7 cellular contexts compared by ENCODE assay signal in genomic region chr19:50461066-50461875, GRCh38. TPM values are rescaled to one million over a fixed set of nuclear protein-coding genes. Genes with fewer than 3 reads are reported as not detected.
DNase-seq lines count a peak whose midpoint lies in the region; ATAC-seq and TF ChIP-seq lines count a peak whose summit lies in the region.

No MANE protein-coding gene starts in this region.

- H3K4me1 Mint-ChIP-seq in activated T-helper 17 cell treated with anti-CD3 and anti-CD28 coated beads, Interleukin-2, amount 50 U/mL, for 72 hours = peaks cover 12% of the 10 kb centered on the region

- TF ChIP-seq CTCF in GM12865 (IDR thresholded peaks at IDR 0.05; ENCODE audit: insufficient read depth, low read depth, low read length, missing control alignments) (peak; percentile 89), IMR-90 (conservative IDR thresholded peaks at IDR 0.05; ENCODE audit: low read depth, low read length) (peak; percentile 84), foreskin fibroblast (IDR thresholded peaks at IDR 0.05; ENCODE audit: low read depth, low read length) (peak; percentile 91), parathyroid adenoma (IDR thresholded peaks at IDR 0.05) (peak; percentile 90)

- no peak overlapping the region for H3K56ac ChIP-seq in IMR-90 (ENCODE audit: extremely low read depth, insufficient read depth, low read length)

- H4K5ac ChIP-seq in IMR-90 (ENCODE audit: low read depth, low read length) = no peak overlapping the region

- no peak overlapping the region for H4K8ac ChIP-seq in IMR-90 (ENCODE audit: low read depth in 2 of 2, low read length in 2 of 2)

- peak overlapping the region; percentile 77 for H2AFZ ChIP-seq in IMR-90 (replicated peaks; ENCODE audit: low read length, poor library complexity)
- H2AFZ ChIP-seq in parathyroid adenoma = peak overlapping the region; percentile 59

- H3K4me3 Mint-ChIP-seq in activated T-helper 17 cell treated with anti-CD3 and anti-CD28 coated beads, Interleukin-2, amount 50 U/mL, for 72 hours = no peak overlapping the region

- DNase-seq in GM12865 (ENCODE audit: low read depth) (peak; percentile 89), IMR-90 (peak; percentile 64), foreskin fibroblast (peak; percentile 59 to 88), ureter (ENCODE audit: low spot score) (peak; percentile 68)

- dilution Hi-C loops in IMR-90 (cut with HindIII; ENCODE audit: low sequenced_read_pairs, unreplicated experiment) = no loop called here

- H3K36me3 Mint-ChIP-seq in activated T-helper 17 cell treated with anti-CD3 and anti-CD28 coated beads, Interleukin-2, amount 50 U/mL, for 72 hours (ENCODE audit: low read depth) = no peaks in the 10 kb centered on the region

- H4K20me1 ChIP-seq in IMR-90 (ENCODE audit: insufficient read depth, low read length) = no peaks in the 10 kb centered on the region

- intact Hi-C loops in IMR-90 (cut with micrococcal nuclease) = loop anchor here (1.0 kb wide), 2 partner anchors 93 to 104 kb away; no protein-coding TSS in a partner anchor

- no TSS peak for BruUV-seq in IMR-90 (replicated peaks; lab: Mats Ljungman, UMichigan)

- no peak overlapping the region for H3K23ac ChIP-seq in IMR-90 (ENCODE audit: low read depth, low read length)

- no peak overlapping the region for H3K4ac ChIP-seq in IMR-90 (ENCODE audit: low read depth, low read length)

- no peak overlapping the region for H2BK120ac ChIP-seq in IMR-90 (ENCODE audit: low read depth, low read length)

- H3K4me3 ChIP-seq in GM12865 (ENCODE audit: low read depth, low read length) (no peak overlapping the region), IMR-90 (ENCODE audit: insufficient read depth, low read depth, low read length) (no peak overlapping the region), foreskin fibroblast (ENCODE audit: low read depth in 1 of 2, low read length in 2 of 2) (no peak overlapping the region), parathyroid adenoma (ENCODE audit: low read depth, low read length) (no peak overlapping the region)

- H3K9me3 ChIP-seq in IMR-90 (ENCODE audit: control insufficient read depth, insufficient read depth, low read length) (no peaks in the 10 kb centered on the region), parathyroid adenoma (ENCODE audit: control insufficient read depth, low read length) (no peaks in the 10 kb centered on the region)

- CTCF ChIA-PET in IMR-90 (lab: Yijun Ruan, JAX) = interaction anchor here (0.6 to 2.3 kb wide), 6 partner anchors 12 to 314 kb away, joined by 3 to 8 read pairs (median 5); partner anchors contain the start of gene POLD1

- no peaks in the 10 kb centered on the region for H3K4me1 ChIP-seq in IMR-90 (ENCODE audit: control insufficient read depth, insufficient read depth, low read length)
- H3K4me1 ChIP-seq in parathyroid adenoma = no peaks in the 10 kb centered on the region

- peak overlapping the region; percentile 57 for H3K27ac Mint-ChIP-seq in activated T-helper 17 cell treated with anti-CD3 and anti-CD28 coated beads, Interleukin-2, amount 50 U/mL, for 72 hours

- no peak overlapping the region for H2AK9ac ChIP-seq in IMR-90 (replicated peaks; ENCODE audit: low read depth, low read length, poor library complexity)

- peaks cover 8% of the 10 kb centered on the region for H3K27me3 Mint-ChIP-seq in activated T-helper 17 cell treated with anti-CD3 and anti-CD28 coated beads, Interleukin-2, amount 50 U/mL, for 72 hours

- TF ChIP-seq RAD21 in IMR-90 (IDR thresholded peaks at IDR 0.05; ENCODE audit: low read length) = peak; percentile 80

- no peaks in the 10 kb centered on the region for H3K36me3 ChIP-seq in IMR-90 (ENCODE audit: control insufficient read depth, insufficient read depth, low read length)
- H3K36me3 ChIP-seq in parathyroid adenoma (ENCODE audit: control insufficient read depth, insufficient read depth, low read length) = no peaks in the 10 kb centered on the region

- H2BK20ac ChIP-seq in IMR-90 (ENCODE audit: low read depth, low read length) = no peak overlapping the region

- no peak overlapping the region for H3K4me2 ChIP-seq in IMR-90 (ENCODE audit: low read depth, low read length)
- H3K4me2 ChIP-seq in parathyroid adenoma (ENCODE audit: low read length) = no peak overlapping the region

- H3K14ac ChIP-seq in IMR-90 (replicated peaks; ENCODE audit: low read depth, low read length) = no peak overlapping the region

- H3K79me2 ChIP-seq in parathyroid adenoma = no peaks in the 10 kb centered on the region

- H3K27me3 ChIP-seq in IMR-90 (ENCODE audit: control insufficient read depth, insufficient read depth, low read length) (peaks cover 14% of the 10 kb centered on the region; the same call in 1 of the 2 replicates), parathyroid adenoma (ENCODE audit: control insufficient read depth, insufficient read depth, low read length) (no peaks in the 10 kb centered on the region)

- no peak overlapping the region for H2BK5ac ChIP-seq in IMR-90 (ENCODE audit: low read depth, low read length, poor library complexity, severe bottlenecking)

- WGBS in IMR-90 (ENCODE audit: extremely low coverage in 2 of 2, insufficient read length in 1 of 2), 2 experiments = 41% methylated on average over 6 of the region's 28 CpGs; no CpG with 5 or more reads in 1 of the 2 experiments

- in situ Hi-C loops in IMR-90 (cut with MboI; ENCODE audit: low sequenced_read_pairs) = loop anchor here (5.0 kb wide), 1 partner anchor 94 kb away; the partner anchor contains the start of gene NAPSA

- H3K9me1 ChIP-seq in IMR-90 (ENCODE audit: insufficient read depth, low read length) = no peaks in the 10 kb centered on the region

- H2BK15ac ChIP-seq in IMR-90 (ENCODE audit: low read depth, low read length) = no peak overlapping the region

- H3K27ac ChIP-seq in IMR-90 (ENCODE audit: insufficient read depth, low read length) = no peak overlapping the region
- H3K27ac ChIP-seq in parathyroid adenoma = no peak overlapping the region

- H4K91ac ChIP-seq in IMR-90 (ENCODE audit: insufficient read depth, low read depth, low read length) = no peak overlapping the region

- H3K18ac ChIP-seq in IMR-90 (ENCODE audit: low read depth, low read length) = no peak overlapping the region

- H3K79me1 ChIP-seq in IMR-90 (ENCODE audit: low read depth in 1 of 2, low read length in 2 of 2) = no peaks in the 10 kb centered on the region

- H3K9ac ChIP-seq in IMR-90 (ENCODE audit: low read depth, low read length) (no peak overlapping the region), parathyroid adenoma (no peak overlapping the region)

- POLR2A ChIA-PET in IMR-90 (lab: Charles Lee; ENCODE audit: unreplicated experiment) = no interaction called here

- no peak overlapping the region for H2AK5ac ChIP-seq in IMR-90 (ENCODE audit: low read depth, low read length)

- H3K9me3 Mint-ChIP-seq in activated T-helper 17 cell treated with anti-CD3 and anti-CD28 coated beads, Interleukin-2, amount 50 U/mL, for 72 hours = no peaks in the 10 kb centered on the region

- TF ChIP-seq POLR2A in IMR-90 (IDR thresholded peaks at IDR 0.05; ENCODE audit: low read depth, low read length) = no peak

- peak; percentile 91 for ATAC-seq in IMR-90 (ENCODE audit: low read depth)
- ATAC-seq in activated T-helper 17 cell treated with anti-CD3 and anti-CD28 coated beads, Interleukin-2, amount 50 U/mL, for 72 hours (replicated peaks) = peak; percentile 74

TF ChIP-seq in IMR-90, 13 proteins besides CTCF, POLR2A, EP300 and RAD21 (continues in another document):
- no peak for TF ChIP-seq MAFK (IDR thresholded peaks at IDR 0.05; ENCODE audit: low read depth, low read length)
- TF ChIP-seq SMC3 (IDR thresholded peaks at IDR 0.05; ENCODE audit: low read depth, low read length) = peak; percentile 75

TF ChIP-seq in PFSK-1, 5 proteins besides CTCF, POLR2A, EP300 and RAD21 (continues in another document):
- peak; percentile 39 for TF ChIP-seq FOXP2 (optimal IDR thresholded peaks at IDR 0.05; ENCODE audit: borderline replicate concordance, extremely low read depth, extremely low read length, insufficient read depth)

RNA-seq across cellular contexts. Expression of gene EMC10, which starts 15.0 kb away (rescaled TPM):
- total RNA-seq in IMR-90 (2012; rRNA removed) (11.3 and 12.2 TPM in 2 replicates), ureter (94.0 TPM)
- polyA plus RNA-seq in IMR-90 (2012; rRNA removed) = 90.9 and 103 TPM in 2 replicates
- 111 and 157 TPM in 2 replicates for polyA plus RNA-seq in IMR-90 (2012; cell fraction: cytosol; rRNA removed)
- 32.4 and 52.8 TPM in 2 replicates for polyA plus RNA-seq in IMR-90 (2012; cell fraction: nucleus; rRNA removed; ENCODE audit: low replicate concordance)
- 73.8 TPM for polyA plus RNA-seq in PFSK-1 (2012; ENCODE audit: insufficient read length, low read depth)
- total RNA-seq in activated T-helper 17 cell treated with anti-CD3 and anti-CD28 coated beads, Interleukin-2, amount 50 U/mL, for 72 hours = 10 to 100 TPM; 31.3 to 57.8 TPM

RNA-seq across cellular contexts. Expression of gene GARIN5A, which starts 15.4 kb away (rescaled TPM):
- total RNA-seq in IMR-90 (2012; rRNA removed) (0.28 TPM in 1 of 2 replicates, not detected in the other), ureter (1.9 TPM)
- 0.49 and 0.53 TPM in 2 replicates for polyA plus RNA-seq in IMR-90 (2012; rRNA removed)
- polyA plus RNA-seq in IMR-90 (2012; cell fraction: cytosol; rRNA removed) = 0.08 and 0.90 TPM in 2 replicates
- polyA plus RNA-seq in IMR-90 (2012; cell fraction: nucleus; rRNA removed; ENCODE audit: low replicate concordance) = 0.50 and 0.85 TPM in 2 replicates
- polyA plus RNA-seq in PFSK-1 (2012; ENCODE audit: insufficient read length, low read depth) = 2.8 TPM
- total RNA-seq in activated T-helper 17 cell treated with anti-CD3 and anti-CD28 coated beads, Interleukin-2, amount 50 U/mL, for 72 hours = 1 to 10 TPM in 1 of 2 donors, under 1 TPM in 1; 0.39 to 1.2 TPM

RNA-seq across cellular contexts. Expression of gene MYBPC2, which starts 28.6 kb away (rescaled TPM):
- total RNA-seq in IMR-90 (2012; rRNA removed) (not detected in 2 replicates), ureter (0.52 TPM)
- polyA plus RNA-seq in IMR-90 (2012; rRNA removed) = not detected in 2 replicates
- polyA plus RNA-seq in IMR-90 (2012; cell fraction: cytosol; rRNA removed) = 0.01 TPM in 1 of 2 replicates, not detected in the other
- 0.01 TPM in 1 of 2 replicates, not detected in the other for polyA plus RNA-seq in IMR-90 (2012; cell fraction: nucleus; rRNA removed; ENCODE audit: low replicate concordance)
- 1.5 TPM for polyA plus RNA-seq in PFSK-1 (2012; ENCODE audit: insufficient read length, low read depth)
- total RNA-seq in activated T-helper 17 cell treated with anti-CD3 and anti-CD28 coated beads, Interleukin-2, amount 50 U/mL, for 72 hours = 1 to 10 TPM in 1 of 2 donors, under 1 TPM in 1; 0.28 to 4.6 TPM

RNA-seq across cellular contexts. Expression of gene SPIB, which starts 42.5 kb away (rescaled TPM):
- not detected in 2 replicates for total RNA-seq in IMR-90 (2012; rRNA removed)
- polyA plus RNA-seq in IMR-90 (2012; rRNA removed) = not detected in 2 replicates
- not detected in 2 replicates for polyA plus RNA-seq in IMR-90 (2012; cell fraction: cytosol; rRNA removed)
- polyA plus RNA-seq in IMR-90 (2012; cell fraction: nucleus; rRNA removed; ENCODE audit: low replicate concordance) = not detected in 2 replicates
- 0.23 TPM for polyA plus RNA-seq in PFSK-1 (2012; ENCODE audit: insufficient read length, low read depth)
- 1 to 10 TPM; 1.9 to 2.4 TPM for total RNA-seq in activated T-helper 17 cell treated with anti-CD3 and anti-CD28 coated beads, Interleukin-2, amount 50 U/mL, for 72 hours
- total RNA-seq in ureter = 0.96 TPM

RNA-seq across cellular contexts. Expression of gene JOSD2, which starts 49.7 kb away (rescaled TPM):
- 12.2 and 15.3 TPM in 2 replicates for total RNA-seq in IMR-90 (2012; rRNA removed)
- 54.1 and 68.6 TPM in 2 replicates for polyA plus RNA-seq in IMR-90 (2012; rRNA removed)
- polyA plus RNA-seq in IMR-90 (2012; cell fraction: cytosol; rRNA removed) = 48.6 and 171 TPM in 2 replicates
- polyA plus RNA-seq in IMR-90 (2012; cell fraction: nucleus; rRNA removed; ENCODE audit: low replicate concordance) = 32.6 and 78.6 TPM in 2 replicates
- polyA plus RNA-seq in PFSK-1 (2012; ENCODE audit: insufficient read length, low read depth) = 77.1 TPM
- total RNA-seq in activated T-helper 17 cell treated with anti-CD3 and anti-CD28 coated beads, Interleukin-2, amount 50 U/mL, for 72 hours = 10 to 100 TPM; 37.5 to 45.8 TPM
- total RNA-seq in ureter = 26.6 TPM
